In genomic region chr14:75306917-75307699, GRCh38 we compare ENCODE assay signal across 8 cellular contexts. TPM values are rescaled to one million over a fixed set of nuclear protein-coding genes. Genes with fewer than 3 reads are reported as not detected.
DNase-seq lines count a peak whose midpoint lies in the region; ATAC-seq, FAIRE-seq and TF ChIP-seq lines count a peak whose summit lies in the region.

No MANE protein-coding gene starts in this region.

- peak; percentile 93 for FAIRE-seq in GM12878 (lab: Jason Lieb, UNC)

- no peak for TF ChIP-seq POLR2A in GM12878 (IDR thresholded peaks at IDR 0.05; ENCODE audit: low read depth, low read length)

- H3K4me3 ChIP-seq in GM23248 (no peak overlapping the region), GM12878 (no peak overlapping the region)

- H3K27me3 ChIP-seq in GM23248 (replicated peaks; ENCODE audit: insufficient read depth): no peaks in the 10 kb centered on the region
- no peaks in the 10 kb centered on the region for H3K27me3 ChIP-seq in GM12878 (replicated peaks in 1 of 2; ENCODE audit: control insufficient read depth in 2 of 2, insufficient read depth in 2 of 2, low read length in 1 of 2)

- BruUV-seq in GM12878 (replicated peaks; lab: Mats Ljungman, UMichigan): no TSS peak

- no peaks in the 10 kb centered on the region for H3K27me3 Mint-ChIP-seq in progenitor cell of endocrine pancreas

- H3K27ac Mint-ChIP-seq in progenitor cell of endocrine pancreas: no peak overlapping the region

- H3K27ac ChIP-seq in GM23248 (no peak overlapping the region), GM12878 (ENCODE audit: control insufficient read depth, insufficient read depth) (no peak overlapping the region)

- SMC1A ChIA-PET in GM12878 (lab: Charles Lee; ENCODE audit: uncharacterized antibody, unreplicated experiment): interaction anchor here (0.8 to 12.4 kb wide), 31 partner anchors 10 to 350 kb away, joined by 3 to 180 read pairs (median 5); partner anchors contain the start of gene NEK9

- ATAC-seq in GM12878: peak; percentile 96
- ATAC-seq in HG02623 (IDR thresholded peaks at IDR 0.05; ENCODE audit: unreplicated experiment): no peak

- H3K4me1 ChIP-seq in GM23248 (ENCODE audit: insufficient read depth) (peaks cover 12% of the 10 kb centered on the region), GM12878 (ENCODE audit: control insufficient read depth, insufficient read depth, low read length) (peaks cover 8% of the 10 kb centered on the region)

- H3K36me3 ChIP-seq in GM23248 (ENCODE audit: low read depth) (no peaks in the 10 kb centered on the region), GM12878 (ENCODE audit: control insufficient read depth in 2 of 2, insufficient read depth in 2 of 2, low read length in 1 of 2) (no peaks in the 10 kb centered on the region)

- no peak overlapping the region for H3K9ac ChIP-seq in GM23248
- H3K9ac ChIP-seq in GM12878 (ENCODE audit: control insufficient read depth, insufficient read depth, low read length): no peak overlapping the region

- H3K36me3 Mint-ChIP-seq in progenitor cell of endocrine pancreas (ENCODE audit: insufficient read depth): no peaks in the 10 kb centered on the region

- no peaks in the 10 kb centered on the region for H3K9me3 Mint-ChIP-seq in progenitor cell of endocrine pancreas (ENCODE audit: low read depth)

- H3K4me3 Mint-ChIP-seq in progenitor cell of endocrine pancreas (ENCODE audit: low read depth): no peak overlapping the region

- no peaks in the 10 kb centered on the region for H3K9me2 ChIP-seq in GM23248 (ENCODE audit: insufficient read depth)

- TF ChIP-seq RAD21 in GM12878 (IDR thresholded peaks at IDR 0.05; ENCODE audit: insufficient read depth, low read depth, low read length): peak; percentile 83

- peaks cover 6% of the 10 kb centered on the region for H3F3A ChIP-seq in GM23248 (ENCODE audit: insufficient read depth)

- H3K79me2 ChIP-seq in GM23248 (ENCODE audit: insufficient read depth) (no peaks in the 10 kb centered on the region), GM12878 (ENCODE audit: control insufficient read depth, insufficient read depth, low read length) (no peaks in the 10 kb centered on the region)

- H4K20me1 ChIP-seq in GM23248 (ENCODE audit: insufficient read depth) (no peaks in the 10 kb centered on the region), GM12878 (ENCODE audit: control insufficient read depth, insufficient read depth) (no peaks in the 10 kb centered on the region)

- 55 to 59% methylated on average over 9 of the region's 9 CpGs for WGBS in GM23248 (ENCODE audit: low coverage in 1 of 2, low lambda C conversion rate in 2 of 2, missing lambda C conversion rate in 2 of 2), 2 experiments
- 41% methylated on average over 9 of the region's 9 CpGs for WGBS in GM12878 (ENCODE audit: insufficient coverage, insufficient replicate concordance, low lambda C conversion rate, missing lambda C conversion rate)

- in situ Hi-C loops in GM23248 (cut with MboI) (loop anchor here (10.0 kb wide), 1 partner anchor 182 kb away; the partner anchor contains the start of gene NEK9), GM12878 (cut with MboI) (loop anchor here (5.0 to 10.0 kb wide), 3 partner anchors 148 to 255 kb away; no protein-coding TSS in a partner anchor)

- DNase-seq in DMS53 (lab: John Stamatoyannopoulos, UW): peak; percentile 84
- peak; percentile 51 for DNase-seq in GM23248
- peak; percentile 70 for DNase-seq in NCI-H2227 (lab: John Stamatoyannopoulos, UW; ENCODE audit: unreplicated experiment)
- no peak for DNase-seq in GM12878 (ENCODE audit: low read depth, low spot score)
- DNase-seq in progenitor cell of endocrine pancreas (ENCODE audit: low spot score, unreplicated experiment): no peak
- DNase-seq in effector CD4-positive, alpha-beta T cell: no peak
- DNase-seq in putamen (ENCODE audit: low spot score): no peak

- intact Hi-C loops in GM12878 (cut with micrococcal nuclease; ENCODE audit: unreplicated experiment): loop anchor here (1.0 to 10.0 kb wide), 5 partner anchors 147 to 362 kb away; no protein-coding TSS in a partner anchor

- H3K4me2 ChIP-seq in GM23248 (ENCODE audit: unreplicated experiment): no peak overlapping the region
- H3K4me2 ChIP-seq in GM12878 (ENCODE audit: control insufficient read depth, insufficient read depth): peak overlapping the region; percentile 40

- H2AFZ ChIP-seq in GM23248 (peak overlapping the region; percentile 62), GM12878 (ENCODE audit: control insufficient read depth, low read depth, low read length) (peak overlapping the region; percentile 85)

- CTCF ChIA-PET in GM12878 (lab: Yijun Ruan, JAX): interaction anchor here (0.6 to 14.0 kb wide), 35 partner anchors 8 to 446 kb away, joined by 3 to 240 read pairs (median 5); no protein-coding TSS in a partner anchor

- RAD21 ChIA-PET in GM12878 (lab: Charles Lee; ENCODE audit: unreplicated experiment): interaction anchor here (1.3 to 4.8 kb wide), 10 partner anchors 147 to 259 kb away, joined by 5 to 72 read pairs (median 16); no protein-coding TSS in a partner anchor

- TF ChIP-seq CTCF in GM12878 (IDR thresholded peaks at IDR 0.05 in 2 of 3, conservative IDR thresholded peaks at IDR 0.05 in 1 of 3; ENCODE audit: control insufficient read depth in 2 of 3, extremely low read depth in 1 of 3, insufficient read depth in 1 of 3, low read depth in 3 of 3, low read length in 3 of 3) (peak; percentile 69 to 83 (median 76)), progenitor cell of endocrine pancreas (IDR thresholded peaks at IDR 0.05; ENCODE audit: unreplicated experiment) (peak; percentile 35)

- TF ChIP-seq EP300 in GM12878 (IDR thresholded peaks at IDR 0.05; ENCODE audit: borderline replicate concordance in 1 of 2, control insufficient read depth in 1 of 2, low read depth in 2 of 2, low read length in 2 of 2): no peak

- peaks cover 6% of the 10 kb centered on the region for H3K4me1 Mint-ChIP-seq in progenitor cell of endocrine pancreas (ENCODE audit: low read depth)

- POLR2A ChIA-PET in GM12878 (lab: Charles Lee): interaction anchor here (2.6 kb wide), 1 partner anchor 181 kb away, joined by 21 read pairs; no protein-coding TSS in a partner anchor

- no peaks in the 10 kb centered on the region for H3K9me3 ChIP-seq in GM23248 (ENCODE audit: low read depth)
- no peaks in the 10 kb centered on the region for H3K9me3 ChIP-seq in GM12878 (replicated peaks; ENCODE audit: control insufficient read depth, insufficient read depth, low read length)

TF ChIP-seq in GM12878, 131 proteins besides CTCF, POLR2A, EP300 and RAD21:
- TF ChIP-seq RUNX3 (IDR thresholded peaks at IDR 0.05; ENCODE audit: low read length) (peak; percentile 62; the same call in 1 of the 2 replicates), NBN (IDR thresholded peaks at IDR 0.05) (peak; percentile 14; the same call in 1 of the 2 replicates), FOXK2 (IDR thresholded peaks at IDR 0.05) (no peak), SMARCA5 (IDR thresholded peaks at IDR 0.05) (peak; percentile 16; the same call in 1 of the 2 replicates), NKRF (conservative IDR thresholded peaks at IDR 0.05) (no peak), YY1 (IDR thresholded peaks at IDR 0.05; ENCODE audit: low read depth, low read length) (peak; percentile 20; the same call in 1 of the 2 replicates), SRF (IDR thresholded peaks at IDR 0.05; ENCODE audit: low read depth in 2 of 2, low read length in 2 of 2) (no peak), IRF4 (IDR thresholded peaks at IDR 0.05; ENCODE audit: low read depth, low read length) (no peak), SMC3 (IDR thresholded peaks at IDR 0.05; ENCODE audit: borderline replicate concordance, low read length) (peak; percentile 88)

RNA-seq across cellular contexts. Expression of gene FOS, which starts 28.5 kb away (rescaled TPM):
- total RNA-seq in GM23248 (2014; rRNA removed; shearing (Covaris generic)): 118 and 124 TPM in 2 replicates
- 107 and 110 TPM in 2 replicates for polyA plus RNA-seq in GM23248 (2016; fragmentation: Nextera tagmentation; extraction: Ambion mirVana)
- 5.1 and 5.7 TPM in 2 replicates for total RNA-seq in GM12878 (2013; cell fraction: nucleolus; rRNA removed)
- total RNA-seq in GM12878 (2014; rRNA removed): 0.05 and 0.40 TPM in 2 replicates
- 0.09 and 0.13 TPM in 2 replicates for total RNA-seq in GM12878 (2014; rRNA removed; fragmentation: Illumina TruSeq; extraction: Trizol)
- 0.43 and 0.64 TPM in 2 replicates for total RNA-seq in GM12878 (2021)
- 0.64 TPM for polyA plus RNA-seq in GM12878 (2011; ENCODE audit: low read depth)
- 0.95 TPM in 2 replicates for polyA plus RNA-seq in GM12878 (2011; rRNA removed)
- polyA plus RNA-seq in GM12878 (2011; cell fraction: cytosol; rRNA removed): 1.1 and 1.4 TPM in 2 replicates
- 7.4 and 8.9 TPM in 2 replicates for polyA plus RNA-seq in GM12878 (2011; cell fraction: nucleus; rRNA removed)
- 0.54 and 1.5 TPM in 2 replicates for polyA plus RNA-seq in GM12878 (2012)
- polyA plus RNA-seq in GM12878 (2014; fragmentation: Illumina TruSeq; extraction: Trizol): 0.10 TPM in 1 of 2 replicates, not detected in the other
- polyA plus RNA-seq in GM12878 (2014; fragmentation: Nextera tagmentation; extraction: Ambion mirVana): under 1 TPM; 0.02 to 0.13 TPM
- polyA plus RNA-seq in GM12878 (2014; rRNA removed): 0.10 and 0.36 TPM in 2 replicates
- polyA plus RNA-seq in GM12878 (2016; fragmentation: Nextera tagmentation; extraction: Ambion mirVana): under 1 TPM; 0.67 to 0.75 TPM
- polyA minus RNA-seq in GM12878 (2011; rRNA and poly(A)+ RNA removed): 1.6 and 4.9 TPM in 2 replicates
- 3.4 and 4.5 TPM in 2 replicates for polyA minus RNA-seq in GM12878 (2011; cell fraction: cytosol; rRNA and poly(A)+ RNA removed)
- polyA minus RNA-seq in GM12878 (2011; cell fraction: nucleus; rRNA and poly(A)+ RNA removed): 17.4 and 22.5 TPM in 2 replicates
- 73.7 and 88.8 TPM in 2 replicates for total RNA-seq in progenitor cell of endocrine pancreas

Comparison
In these comparisons a context has a peak if more than half of its experiments do, and no peak if none do; other contexts are left out.
1. DNase-seq: peak in DMS53 (single experiment), GM23248 (single experiment) and NCI-H2227 (single experiment); none in GM12878 (single experiment), progenitor cell of endocrine pancreas (single experiment), effector CD4-positive, alpha-beta T cell (single experiment) and putamen (single experiment).
2. RNA of gene FOS, which starts 28.5 kb away (total RNA-seq): 118 to 124 TPM in GM23248 and 73.7 to 88.8 TPM in progenitor cell of endocrine pancreas; 0.05 to 5.7 TPM in GM12878; every median in the first group is over 10 times any median in the second.